In genomic region chr3:113161661-113162060, GRCh38 we compare ENCODE assay signal across 21 cellular contexts. TPM values are rescaled to one million over a fixed set of nuclear protein-coding genes. Genes with fewer than 3 reads are reported as not detected.
"Had no signal": no experiment of that assay in that cellular context is flagged by ENCODE, and none has a peak within 500 bp of the region (broad histone marks: within the 10 kb centered on the region; RNA-seq: fewer than 3 reads in every experiment).

No MANE protein-coding gene starts in this region.

- DNase-seq: activated CD4-positive, alpha-beta T cell treated with anti-CD3 and anti-CD28 coated beads for 48 hours; activated CD4-positive, alpha-beta T cell treated with anti-CD3 and anti-CD28 coated beads, Interleukin-2, amount 50 U/mL, for 4 hours; activated CD8-positive, alpha-beta memory T cell treated with anti-CD3 and anti-CD28 coated beads, Interleukin-2, amount 10 ng/mL, durations not matched to agents 7 days and 5 days; activated effector memory CD4-positive, alpha-beta T cell treated with Interleukin-2 at 50 U/mL for 16 hours; activated naive CD4-positive, alpha-beta T cell; activated T-cell treated with anti-CD3 and anti-CD28 coated beads, Interleukin-2, amount 50 U/mL, for 24 hours; amniotic stem cell; body of pancreas; central memory CD4-positive, alpha-beta T cell; Kasumi-1; KBM-7; NCI-H1105 treated with DMSO at 0.1 percent for 48 hours; NCI-H1436 treated with DMSO at 0.1 percent for 48 hours; NCI-H187; NCI-H510A treated with DMSO at 0.1 percent for 48 hours; Peyer's patch; SHP77 had no signal

- H3K36me3 Mint-ChIP-seq: activated CD8-positive, alpha-beta memory T cell treated with anti-CD3 and anti-CD28 coated beads, Interleukin-2, amount 10 ng/mL, durations not matched to agents 7 days and 5 days; activated naive CD4-positive, alpha-beta T cell treated with anti-CD3 and anti-CD28 coated beads, Interleukin-2, amount 50 U/mL, for 24 hours had no signal

- H3K4me3 Mint-ChIP-seq: activated CD8-positive, alpha-beta memory T cell treated with anti-CD3 and anti-CD28 coated beads, Interleukin-2, amount 10 ng/mL, durations not matched to agents 7 days and 5 days; activated naive CD4-positive, alpha-beta T cell treated with anti-CD3 and anti-CD28 coated beads, Interleukin-2, amount 50 U/mL, for 24 hours; activated T-cell treated with anti-CD3 and anti-CD28 coated beads, Interleukin-2, amount 50 U/mL, for 24 hours; activated T-helper 1 cell treated with anti-CD3 and anti-CD28 coated beads, Interleukin-12 subunit alpha, Interleukin-12 subunit beta, Interleukin-2, Interleukin-4 antibody, amounts not matched to agents 30 ng/mL and 10 ng/mL and 1 ng/mL, durations not matched to agents 14 hours and 24 hours and 36 hours; T-helper 1 cell treated with Interleukin-12 subunit alpha and Interleukin-12 subunit beta and Interleukin-4 antibody, amounts not matched to agents 30 μg/mL and 1 μg/mL, for 36 hours had no signal

- H3K4me3 ChIP-seq: ascending aorta, body of pancreas, Peyer's patch had no signal

- H3K9me3 Mint-ChIP-seq: activated naive CD4-positive, alpha-beta T cell treated with anti-CD3 and anti-CD28 coated beads, Interleukin-2, amount 50 U/mL, for 24 hours; activated T-cell treated with anti-CD3 and anti-CD28 coated beads, Interleukin-2, amount 50 U/mL, for 24 hours; activated T-helper 1 cell treated with anti-CD3 and anti-CD28 coated beads, Interleukin-12 subunit alpha, Interleukin-12 subunit beta, Interleukin-2, Interleukin-4 antibody, amounts not matched to agents 30 ng/mL and 10 ng/mL and 1 ng/mL, durations not matched to agents 14 hours and 24 hours and 36 hours; T-helper 1 cell treated with Interleukin-12 subunit alpha and Interleukin-12 subunit beta and Interleukin-4 antibody, amounts not matched to agents 30 μg/mL and 1 μg/mL, for 36 hours had no signal

- H3K4me1 Mint-ChIP-seq: activated CD8-positive, alpha-beta memory T cell treated with anti-CD3 and anti-CD28 coated beads, Interleukin-2, amount 10 ng/mL, durations not matched to agents 7 days and 5 days; activated naive CD4-positive, alpha-beta T cell treated with anti-CD3 and anti-CD28 coated beads, Interleukin-2, amount 50 U/mL, for 24 hours had no signal

- H3K9me3 ChIP-seq: ascending aorta, body of pancreas, Peyer's patch had no signal

- H3K27ac Mint-ChIP-seq: activated CD8-positive, alpha-beta memory T cell treated with anti-CD3 and anti-CD28 coated beads, Interleukin-2, amount 10 ng/mL, durations not matched to agents 7 days and 5 days; activated naive CD4-positive, alpha-beta T cell treated with anti-CD3 and anti-CD28 coated beads, Interleukin-2, amount 50 U/mL, for 24 hours; activated T-cell treated with anti-CD3 and anti-CD28 coated beads, Interleukin-2, amount 50 U/mL, for 24 hours; activated T-helper 1 cell treated with anti-CD3 and anti-CD28 coated beads, Interleukin-12 subunit alpha, Interleukin-12 subunit beta, Interleukin-2, Interleukin-4 antibody, amounts not matched to agents 30 ng/mL and 10 ng/mL and 1 ng/mL, durations not matched to agents 14 hours and 24 hours and 36 hours; T-helper 1 cell treated with Interleukin-12 subunit alpha and Interleukin-12 subunit beta and Interleukin-4 antibody, amounts not matched to agents 30 μg/mL and 1 μg/mL, for 36 hours had no signal

- H3K27me3 Mint-ChIP-seq: activated T-cell treated with anti-CD3 and anti-CD28 coated beads, Interleukin-2, amount 50 U/mL, for 24 hours had no signal

- H3K36me3 ChIP-seq: ascending aorta, Peyer's patch had no signal

- H3K4me1 ChIP-seq: body of pancreas had no signal

- H3K27ac ChIP-seq: ascending aorta, body of pancreas, Peyer's patch had no signal

- H3K27me3 ChIP-seq: ascending aorta, body of pancreas, Peyer's patch had no signal

RNA-seq across cellular contexts. Expression of gene BOC, which starts 49.7 kb away (rescaled TPM):
- total RNA-seq: activated CD8-positive, alpha-beta memory T cell treated with anti-CD3 and anti-CD28 coated beads, Interleukin-2, amount 10 ng/mL, durations not matched to agents 7 days and 5 days had no signal
